8 cellular contexts compared by ENCODE assay signal in genomic region chr16:69187387-69187890, GRCh38. TPM values are rescaled to one million over a fixed set of nuclear protein-coding genes. Genes with fewer than 3 reads are reported as not detected.
A peak's percentile ranks its signal among the peaks of the same experiment; 100 is the strongest.
DNase-seq lines count a peak whose midpoint lies in the region; ATAC-seq and TF ChIP-seq lines count a peak whose summit lies in the region.

No MANE protein-coding gene starts in this region.

- peak overlapping the region; percentile 87 for H3K27ac ChIP-seq in right cardiac atrium (ENCODE audit: low read length)

- DNase-seq in SHP77 (lab: John Stamatoyannopoulos, UW) (peak; percentile 11 to 48), SHP77 treated with DMSO at 0.1 percent for 48 hours (lab: John Stamatoyannopoulos, UW) (no peak), amniotic epithelial cell (ENCODE audit: low read depth) (peak; percentile 34), right cardiac atrium (peak; percentile 61 to 88 (median 82)), retina (peak; percentile 82), AML-193 (lab: John Stamatoyannopoulos, UW) (no peak)

- no peaks in the 10 kb centered on the region for H3K27me3 ChIP-seq in right cardiac atrium (ENCODE audit: control insufficient read depth, insufficient read depth)

- peaks cover 3% of the 10 kb centered on the region for H3K4me1 ChIP-seq in right cardiac atrium (ENCODE audit: control insufficient read depth, insufficient read depth, low read length)

- ATAC-seq in HG02973 (IDR thresholded peaks at IDR 0.05; ENCODE audit: unreplicated experiment) (peak; percentile 26), SK-N-SH treated with all-trans-retinoic acid at 6 μM for 48 hours (peak; percentile 53), right cardiac atrium (peak; percentile 54 to 64)

- intact Hi-C loops in right cardiac atrium (cut with DNase I): no loop called here

- WGBS in right cardiac atrium: under 1% methylated on average over 66 of the region's 66 CpGs

- no peaks in the 10 kb centered on the region for H3K9me3 ChIP-seq in right cardiac atrium (ENCODE audit: control insufficient read depth, low read length)

- peak overlapping the region; percentile 91 for H3K4me3 ChIP-seq in right cardiac atrium (ENCODE audit: low read length)

TF ChIP-seq in SK-N-SH treated with all-trans-retinoic acid at 6 μM for 48 hours, 23 proteins besides CTCF, POLR2A, EP300 and RAD21:
- TF ChIP-seq PATZ1 (CRISPR knock-in tag; IDR thresholded peaks at IDR 0.05; ENCODE audit: borderline replicate concordance) (no peak), BACH2 (CRISPR knock-in tag; IDR thresholded peaks at IDR 0.05; ENCODE audit: borderline replicate concordance) (no peak), ZFP3 (CRISPR knock-in tag; IDR thresholded peaks at IDR 0.05) (no peak), CSRNP3 (CRISPR knock-in tag; IDR thresholded peaks at IDR 0.05) (no peak), ZFP30 (CRISPR knock-in tag; IDR thresholded peaks at IDR 0.05) (no peak), TCF4 (CRISPR knock-in tag; IDR thresholded peaks at IDR 0.05; ENCODE audit: borderline replicate concordance) (no peak), ZNF565 (CRISPR knock-in tag; conservative IDR thresholded peaks at IDR 0.05; ENCODE audit: low read depth) (no peak), ZNF70 (CRISPR knock-in tag; IDR thresholded peaks at IDR 0.05) (no peak), TSHZ2 (CRISPR knock-in tag; IDR thresholded peaks at IDR 0.05) (no peak), PPARA (CRISPR knock-in tag; IDR thresholded peaks at IDR 0.05; ENCODE audit: borderline replicate concordance) (no peak), CSDC2 (CRISPR knock-in tag; IDR thresholded peaks at IDR 0.05) (no peak), SNAI2 (CRISPR knock-in tag; IDR thresholded peaks at IDR 0.05) (no peak), TOX (CRISPR knock-in tag; IDR thresholded peaks at IDR 0.05; ENCODE audit: borderline replicate concordance) (no peak), RARB (CRISPR knock-in tag; IDR thresholded peaks at IDR 0.05) (no peak), ISL1 (CRISPR knock-in tag; IDR thresholded peaks at IDR 0.05) (no peak), ESRRG (CRISPR knock-in tag; IDR thresholded peaks at IDR 0.05) (no peak), ZNF8 (CRISPR knock-in tag; IDR thresholded peaks at IDR 0.05) (no peak), ARNTL (CRISPR knock-in tag; IDR thresholded peaks at IDR 0.05; ENCODE audit: borderline replicate concordance, low read depth) (no peak), CREB5 (CRISPR knock-in tag; IDR thresholded peaks at IDR 0.05; ENCODE audit: low read depth) (no peak)
TF ChIP-seq in SK-N-SH treated with all-trans-retinoic acid at 6 μM for 48 hours: peak in this region for 0.

RNA-seq across cellular contexts. Expression of gene SNTB2, which starts 0.5 kb away (rescaled TPM):
- 10 to 100 TPM; 19.8 to 30.4 (median 22.4) TPM for total RNA-seq in right cardiac atrium
- polyA plus RNA-seq in right cardiac atrium: 7.0 TPM

RNA-seq across cellular contexts. Expression of gene UTP4, which starts 55.0 kb away (rescaled TPM):
- 10 to 100 TPM; 21.3 to 35.1 (median 28.2) TPM for total RNA-seq in right cardiac atrium
- 13.4 TPM for polyA plus RNA-seq in right cardiac atrium

RNA-seq across cellular contexts. Expression of gene CHTF8, which starts 55.1 kb away (rescaled TPM):
- total RNA-seq in right cardiac atrium: 10 to 100 TPM; 48.5 to 60.3 (median 54.1) TPM
- polyA plus RNA-seq in right cardiac atrium: 29.6 TPM

Comparison
In these comparisons a context has a peak if more than half of its experiments do, and no peak if none do; other contexts are left out.
1. DNase-seq: peak in SHP77 (2 of 2), amniotic epithelial cell (single experiment), right cardiac atrium (3 of 3) and retina (single experiment); none in SHP77 treated with DMSO at 0.1 percent for 48 hours (single experiment) and AML-193 (0 of 2).
2. Peak in every context shown above with its lines, with median percentiles within 50 percentile points of each other: ATAC-seq.